In the genomic region with DNA sequence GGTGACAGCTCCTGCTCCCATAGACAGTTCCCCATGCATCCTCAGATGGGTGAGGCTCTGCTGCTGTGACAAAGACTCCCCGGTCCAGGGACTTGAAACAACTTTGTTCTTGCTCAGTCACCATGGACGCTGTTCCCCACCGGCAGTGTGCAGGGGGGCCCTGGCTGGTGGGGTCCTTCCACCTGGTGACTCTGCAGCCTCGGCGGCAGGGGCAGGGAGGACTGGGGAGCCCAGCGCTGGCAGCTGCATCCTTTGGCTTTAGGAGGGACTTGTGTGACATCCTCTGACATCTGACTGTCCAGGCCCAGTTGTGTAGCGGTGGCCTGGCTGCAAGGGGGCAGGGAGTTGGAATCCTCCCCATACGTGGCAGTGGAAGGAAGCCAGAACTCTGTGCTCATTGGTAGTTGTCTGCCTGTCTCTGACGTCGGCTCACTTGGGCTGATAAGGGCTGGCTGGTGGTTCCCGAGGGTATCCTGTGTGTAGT, we compare ENCODE assay signal across 9 cellular contexts.
DNase-seq lines count a peak whose midpoint lies in the region; ATAC-seq and TF ChIP-seq lines count a peak whose summit lies in the region.
"Had no signal": no experiment of that assay in that cellular context is flagged by ENCODE, and none has a peak within 500 bp of the region (broad histone marks: within the 10 kb centered on the region; RNA-seq: fewer than 3 reads in every experiment).

No MANE protein-coding gene starts in this region.

- TF ChIP-seq CTCF in cardiac fibroblast (IDR thresholded peaks at IDR 0.05; ENCODE audit: low read depth, low read length) = no peak

- peaks cover 3% of the 10 kb centered on the region for H3K36me3 Mint-ChIP-seq in activated T-cell treated with anti-CD3 and anti-CD28 coated beads, Interleukin-2, amount 50 U/mL, for 24 hours (ENCODE audit: low read depth)
- peaks cover 0 to 2% of the 10 kb centered on the region in 2 donors for H3K36me3 Mint-ChIP-seq in activated T-cell treated with anti-CD3 and anti-CD28 coated beads, Interleukin-2, amount 50 U/mL, for 72 hours (ENCODE audit: insufficient read depth in 2 of 2)
- H3K36me3 Mint-ChIP-seq in stimulated activated naive B cell treated with anti-CD40 and anti-IgM and Interleukin-4, amounts not matched to agents 10 μg/mL and 1 μg/mL and 100 μg/mL, for 72 hours = peaks cover 19 to 38% of the 10 kb centered on the region in 2 donors
- H3K36me3 Mint-ChIP-seq in naive thymus-derived CD8-positive, alpha-beta T cell = peaks cover 0 to 5% (median 2%) of the 10 kb centered on the region in 3 donors

- no peak overlapping the region for H3K4me3 Mint-ChIP-seq in activated T-cell treated with anti-CD3 and anti-CD28 coated beads, Interleukin-2, amount 50 U/mL, for 24 hours
- H3K4me3 Mint-ChIP-seq in activated T-cell treated with anti-CD3 and anti-CD28 coated beads, Interleukin-2, amount 50 U/mL, for 72 hours = no peak overlapping the region
- no peak overlapping the region for H3K4me3 Mint-ChIP-seq in stimulated activated naive B cell treated with anti-CD40 and anti-IgM and Interleukin-4, amounts not matched to agents 10 μg/mL and 1 μg/mL and 100 μg/mL, for 72 hours
- no peak overlapping the region for H3K4me3 Mint-ChIP-seq in naive thymus-derived CD8-positive, alpha-beta T cell

- POLR2A ChIA-PET in naive thymus-derived CD8-positive, alpha-beta T cell (lab: Charles Lee) = no interaction called here

- no peaks in the 10 kb centered on the region for H3K27me3 Mint-ChIP-seq in activated T-cell treated with anti-CD3 and anti-CD28 coated beads, Interleukin-2, amount 50 U/mL, for 24 hours
- H3K27me3 Mint-ChIP-seq in activated T-cell treated with anti-CD3 and anti-CD28 coated beads, Interleukin-2, amount 50 U/mL, for 72 hours (ENCODE audit: low read depth) = no peaks in the 10 kb centered on the region
- H3K27me3 Mint-ChIP-seq in stimulated activated naive B cell treated with anti-CD40 and anti-IgM and Interleukin-4, amounts not matched to agents 10 μg/mL and 1 μg/mL and 100 μg/mL, for 72 hours = no peaks in the 10 kb centered on the region
- no peaks in the 10 kb centered on the region for H3K27me3 Mint-ChIP-seq in naive thymus-derived CD8-positive, alpha-beta T cell

- peaks cover 55% of the 10 kb centered on the region for H3K4me1 Mint-ChIP-seq in activated T-cell treated with anti-CD3 and anti-CD28 coated beads, Interleukin-2, amount 50 U/mL, for 24 hours (ENCODE audit: low read depth)
- peaks cover 44% of the 10 kb centered on the region for H3K4me1 Mint-ChIP-seq in activated T-cell treated with anti-CD3 and anti-CD28 coated beads, Interleukin-2, amount 50 U/mL, for 72 hours (ENCODE audit: low read depth)
- H3K4me1 Mint-ChIP-seq in stimulated activated naive B cell treated with anti-CD40 and anti-IgM and Interleukin-4, amounts not matched to agents 10 μg/mL and 1 μg/mL and 100 μg/mL, for 72 hours = peaks cover 43 to 74% of the 10 kb centered on the region in 2 donors
- peaks cover 25 to 69% (median 61%) of the 10 kb centered on the region in 4 donors for H3K4me1 Mint-ChIP-seq in naive thymus-derived CD8-positive, alpha-beta T cell

- no peak for DNase-seq in activated T-cell treated with anti-CD3 and anti-CD28 coated beads, Interleukin-2, amount 50 U/mL, for 24 hours
- DNase-seq in activated T-cell treated with anti-CD3 and anti-CD28 coated beads, Interleukin-2, amount 50 U/mL, for 72 hours = no peak
- DNase-seq in cardiac fibroblast (ENCODE audit: low read depth in 2 of 2) (peak; percentile 72 to 79), left lobe of liver (ENCODE audit: low spot score) (peak; percentile 86)
- no peak for DNase-seq in stimulated activated naive B cell treated with anti-CD40 and anti-IgM and Interleukin-4, amounts not matched to agents 10 μg/mL and 1 μg/mL and 100 μg/mL, for 72 hours
- DNase-seq in naive thymus-derived CD8-positive, alpha-beta T cell = no peak
- DNase-seq: Karpas-422 had no signal

- peak overlapping the region; percentile 80 for H3K27ac Mint-ChIP-seq in activated T-cell treated with anti-CD3 and anti-CD28 coated beads, Interleukin-2, amount 50 U/mL, for 24 hours
- no peak overlapping the region for H3K27ac Mint-ChIP-seq in activated T-cell treated with anti-CD3 and anti-CD28 coated beads, Interleukin-2, amount 50 U/mL, for 72 hours
- peak overlapping the region; percentile 74 for H3K27ac Mint-ChIP-seq in stimulated activated naive B cell treated with anti-CD40 and anti-IgM and Interleukin-4, amounts not matched to agents 10 μg/mL and 1 μg/mL and 100 μg/mL, for 72 hours
- H3K27ac Mint-ChIP-seq in naive thymus-derived CD8-positive, alpha-beta T cell = peak overlapping the region in 5 of 10 donors; percentile 3 to 80 (median 64)

- H3K4me3 ChIP-seq in cardiac fibroblast (replicated peaks in 1 of 2; ENCODE audit: low read depth in 2 of 2, low read length in 2 of 2) = no peak overlapping the region

- no peak for ATAC-seq in activated T-cell treated with anti-CD3 and anti-CD28 coated beads, Interleukin-2, amount 50 U/mL, for 72 hours (replicated peaks in 1 of 2)
- ATAC-seq in left lobe of liver (peak; percentile 54), HG02870 (IDR thresholded peaks at IDR 0.05; ENCODE audit: unreplicated experiment) (no peak), GM21381 (IDR thresholded peaks at IDR 0.05; ENCODE audit: unreplicated experiment) (no peak)
- ATAC-seq in stimulated activated naive B cell treated with anti-CD40 and anti-IgM and Interleukin-4, amounts not matched to agents 10 μg/mL and 1 μg/mL and 100 μg/mL, for 72 hours (replicated peaks) = no peak
- ATAC-seq in naive thymus-derived CD8-positive, alpha-beta T cell = no peak

- H3K9me3 Mint-ChIP-seq in activated T-cell treated with anti-CD3 and anti-CD28 coated beads, Interleukin-2, amount 50 U/mL, for 24 hours = no peaks in the 10 kb centered on the region
- no peaks in the 10 kb centered on the region for H3K9me3 Mint-ChIP-seq in activated T-cell treated with anti-CD3 and anti-CD28 coated beads, Interleukin-2, amount 50 U/mL, for 72 hours
- H3K9me3 Mint-ChIP-seq in stimulated activated naive B cell treated with anti-CD40 and anti-IgM and Interleukin-4, amounts not matched to agents 10 μg/mL and 1 μg/mL and 100 μg/mL, for 72 hours = no peaks in the 10 kb centered on the region
- H3K9me3 Mint-ChIP-seq in naive thymus-derived CD8-positive, alpha-beta T cell = no peaks in the 10 kb centered on the region

Comparison
In these comparisons a context has a peak if more than half of its experiments do, and no peak if none do; other contexts are left out.
1. DNase-seq: peak in cardiac fibroblast (2 of 2) and left lobe of liver (single experiment); none in activated T-cell treated with anti-CD3 and anti-CD28 coated beads, Interleukin-2, amount 50 U/mL, for 24 hours (single experiment), activated T-cell treated with anti-CD3 and anti-CD28 coated beads, Interleukin-2, amount 50 U/mL, for 72 hours (0 of 2), stimulated activated naive B cell treated with anti-CD40 and anti-IgM and Interleukin-4, amounts not matched to agents 10 μg/mL and 1 μg/mL and 100 μg/mL, for 72 hours (single experiment) and naive thymus-derived CD8-positive, alpha-beta T cell (0 of 10).